Comparison of ENCODE assay signal across 35 cellular contexts in genomic region chr7:136171233-136171632, GRCh38.
"Had no signal": no experiment of that assay in that cellular context is flagged by ENCODE, and none has a peak within 500 bp of the region (broad histone marks: within the 10 kb centered on the region; RNA-seq: fewer than 3 reads in every experiment).

No MANE protein-coding gene starts in this region.

- DNase-seq: Karpas-422, Kasumi-1, MG63, MM.1S, MV-4-11, NCI-H1048, NCI-H1092, NCI-H1092 treated with DMSO at 0.1 percent for 48 hours, NCI-H1105, NCI-H1105 treated with DMSO at 0.1 percent for 48 hours, NCI-H1417, NCI-H1417 treated with DMSO at 0.1 percent for 48 hours, NCI-H1436, NCI-H1436 treated with DMSO at 0.1 percent for 48 hours, NCI-H146, NCI-H1694, NCI-H1694 treated with DMSO at 0.1 percent for 48 hours, NCI-H187, NCI-H187 treated with DMSO at 0.1 percent for 48 hours, NCI-H1930, NCI-H2029, NCI-H2029 treated with DMSO at 0.1 percent for 48 hours, NCI-H2081, NCI-H2081 treated with DMSO at 0.1 percent for 48 hours, NCI-H2107, NCI-H2171, NCI-H2171 treated with DMSO at 0.1 percent for 48 hours, NCI-H2227 treated with DMSO at 0.1 percent for 48 hours, NCI-H226, NCI-H345, NCI-H446, NCI-H446 treated with DMSO at 0.1 percent for 48 hours, NCI-H510A, NCI-H510A treated with DMSO at 0.1 percent for 48 hours had no signal

- H3K9ac ChIP-seq: KMS-11 had no signal

- H3K4me2 ChIP-seq: KMS-11 had no signal

- H3K27me3 ChIP-seq: MG63 had no signal

- H3K36me3 ChIP-seq: MG63 had no signal

- H3K9me3 ChIP-seq: MG63 had no signal

- H3K27ac ChIP-seq: KMS-11 had no signal

- H3K4me3 ChIP-seq: MG63 had no signal
